26 cellular contexts compared by ENCODE assay signal in genomic region chr12:94397401-94397800, GRCh38.
"Had no signal": no experiment of that assay in that cellular context is flagged by ENCODE, and none has a peak within 500 bp of the region (broad histone marks: within the 10 kb centered on the region; RNA-seq: fewer than 3 reads in every experiment).

No MANE protein-coding gene starts in this region.

- H3K36me3 ChIP-seq: lower lobe of right lung had no signal

- H3K27ac ChIP-seq: epithelial cell of prostate, esophagus squamous epithelium, gastrocnemius medialis, heart right ventricle, left lung, lower lobe of right lung had no signal

- H3K4me1 ChIP-seq: esophagus squamous epithelium, gastrocnemius medialis, heart right ventricle, left lung, lower lobe of right lung had no signal

- FAIRE-seq: colon, endometrium, islet of Langerhans, keratinocyte had no signal

- H3K4me3 ChIP-seq: esophagus squamous epithelium, gastrocnemius medialis, heart right ventricle, left lung, lower lobe of right lung, mucosa of descending colon had no signal

- ATAC-seq: effector memory CD8-positive, alpha-beta T cell; esophagus mucosa; gastrocnemius medialis; heart right ventricle; left cardiac atrium; left lung; left ventricle myocardium superior; lower lobe of right lung; mucosa of descending colon had no signal

- H3K27me3 ChIP-seq: esophagus squamous epithelium, gastrocnemius medialis, heart right ventricle, left lung had no signal

- DNase-seq: cortex of kidney; effector CD8-positive, alpha-beta T cell; effector memory CD8-positive, alpha-beta T cell; endodermal cell; erythroblast; esophagus squamous epithelium; foreskin fibroblast; foreskin melanocyte; gastrocnemius medialis; glutamatergic neuron; head of caudate nucleus; heart right ventricle; hippocampal formation; left cardiac atrium; left lung; left ventricle myocardium superior; lower lobe of right lung; mesenchymal stem cell; mucosa of descending colon; naive B cell had no signal

- H3K9me3 ChIP-seq: gastrocnemius medialis, lower lobe of right lung had no signal
